Comparison of ENCODE assay signal across 8 cellular contexts in genomic region chr12:45726594-45727300, GRCh38. TPM values are rescaled to one million over a fixed set of nuclear protein-coding genes. Genes with fewer than 3 reads are reported as not detected.
DNase-seq lines count a peak whose midpoint lies in the region; ATAC-seq and TF ChIP-seq lines count a peak whose summit lies in the region.

No MANE protein-coding gene starts in this region.

- H2AFZ ChIP-seq in OCI-LY1 (ENCODE audit: low read length), result no peak overlapping the region

- H3K4me1 ChIP-seq in OCI-LY1 (ENCODE audit: insufficient read depth, low read length, severe bottlenecking), result peaks cover 33% of the 10 kb centered on the region

- no peaks in the 10 kb centered on the region for H4K20me1 ChIP-seq in OCI-LY1 (ENCODE audit: insufficient read depth, low read length)

- H3K27me3 ChIP-seq in OCI-LY1 (ENCODE audit: insufficient read depth, low read length), result no peaks in the 10 kb centered on the region

- H3K36me3 ChIP-seq in OCI-LY1 (ENCODE audit: insufficient read depth, low read length), result peaks cover 9% of the 10 kb centered on the region; the same call in 1 of the 2 replicates

- no peaks in the 10 kb centered on the region for H3K27me3 Mint-ChIP-seq in activated naive CD8-positive, alpha-beta T cell treated with anti-CD3 and anti-CD28 coated beads, Interleukin-2, amount 10 ng/mL, durations not matched to agents 7 days and 5 days

- peak overlapping the region; percentile 99 for H3K4me3 Mint-ChIP-seq in activated naive CD8-positive, alpha-beta T cell treated with anti-CD3 and anti-CD28 coated beads, Interleukin-2, amount 10 ng/mL, durations not matched to agents 7 days and 5 days

- DNase-seq in NK-92 treated with Interleukin-12 subunit alpha and Interleukin-12 subunit beta, amount 100 ng/mL, for 24 hours (lab: John Stamatoyannopoulos, UW), result peak; percentile 27
- DNase-seq in NK-92 (lab: John Stamatoyannopoulos, UW; ENCODE audit: unreplicated experiment), result no peak
- DNase-seq in activated naive CD8-positive, alpha-beta T cell treated with anti-CD3 and anti-CD28 coated beads, Interleukin-2, amount 10 ng/mL, durations not matched to agents 7 days and 5 days, result peak; percentile 57
- peak; percentile 68 for DNase-seq in left cardiac atrium
- peak; percentile 60 for DNase-seq in pons (ENCODE audit: low spot score)
- no peak for DNase-seq in foreskin melanocyte

- POLR2A ChIA-PET in activated naive CD8-positive, alpha-beta T cell treated with anti-CD3 and anti-CD28 coated beads, Interleukin-2, amount 10 ng/mL, durations not matched to agents 7 days and 5 days (lab: Charles Lee), result interaction anchor here (0.6 to 7.2 kb wide), 21 partner anchors 9 to 511 kb away, joined by 3 to 120 read pairs (median 4); partner anchors contain the start of genes ANO6 and SCAF11

- peak overlapping the region; percentile 97 for H3K27ac ChIP-seq in OCI-LY1 (ENCODE audit: low read depth, low read length, poor library complexity, severe bottlenecking)

- peaks cover 20% of the 10 kb centered on the region for H3K36me3 Mint-ChIP-seq in activated naive CD8-positive, alpha-beta T cell treated with anti-CD3 and anti-CD28 coated beads, Interleukin-2, amount 10 ng/mL, durations not matched to agents 7 days and 5 days

- no peaks in the 10 kb centered on the region for H3K9me2 ChIP-seq in OCI-LY1 (ENCODE audit: low read depth, low read length)

- peaks cover 18% of the 10 kb centered on the region for H3K4me1 Mint-ChIP-seq in activated naive CD8-positive, alpha-beta T cell treated with anti-CD3 and anti-CD28 coated beads, Interleukin-2, amount 10 ng/mL, durations not matched to agents 7 days and 5 days

- H3K27ac Mint-ChIP-seq in activated naive CD8-positive, alpha-beta T cell treated with anti-CD3 and anti-CD28 coated beads, Interleukin-2, amount 10 ng/mL, durations not matched to agents 7 days and 5 days, result peak overlapping the region; percentile 98

- H3K79me2 ChIP-seq in OCI-LY1 (ENCODE audit: insufficient read depth, low read length), result peaks cover 62% of the 10 kb centered on the region

- H3K4me2 ChIP-seq in OCI-LY1 (ENCODE audit: low read length), result peak overlapping the region; percentile 90

- intact Hi-C loops in left cardiac atrium (cut with DNase I), result loop anchor here in 1 of 2 donors (5.0 kb wide), 1 partner anchor 266 kb away; the partner anchor contains the start of gene SCAF11

- H3K9me3 ChIP-seq in OCI-LY1 (ENCODE audit: low read length), result no peaks in the 10 kb centered on the region

- no peak for ATAC-seq in activated naive CD8-positive, alpha-beta T cell treated with anti-CD3 and anti-CD28 coated beads, Interleukin-2, amount 10 ng/mL, durations not matched to agents 7 days and 5 days (ENCODE audit: low read depth)
- ATAC-seq in left cardiac atrium (peak; percentile 3 to 6), HG03442 (IDR thresholded peaks at IDR 0.05; ENCODE audit: unreplicated experiment) (no peak)

- H3K9me3 Mint-ChIP-seq in activated naive CD8-positive, alpha-beta T cell treated with anti-CD3 and anti-CD28 coated beads, Interleukin-2, amount 10 ng/mL, durations not matched to agents 7 days and 5 days, result no peaks in the 10 kb centered on the region

- no peak for TF ChIP-seq CTCF in OCI-LY1 (IDR thresholded peaks at IDR 0.05; ENCODE audit: low read length)

- peak overlapping the region; percentile 97 for H3K9ac ChIP-seq in OCI-LY1 (ENCODE audit: low read length)

- H3F3A ChIP-seq in OCI-LY1 (ENCODE audit: insufficient read depth, low read length), result no peaks in the 10 kb centered on the region; the same call in 1 of the 2 replicates

- H3K4me3 ChIP-seq in OCI-LY1 (ENCODE audit: low read depth, low read length, poor library complexity, severe bottlenecking), result peak overlapping the region; percentile 99

RNA-seq across cellular contexts. Expression of gene ARID2, which starts 2.8 kb away (rescaled TPM):
- total RNA-seq in activated naive CD8-positive, alpha-beta T cell treated with anti-CD3 and anti-CD28 coated beads, Interleukin-2, amount 10 ng/mL, durations not matched to agents 7 days and 5 days, result 10 to 100 TPM; 48.1 to 49.3 TPM
- total RNA-seq in left cardiac atrium, result 10 to 100 TPM; 18.3 to 18.7 TPM

Comparison
In these comparisons a context has a peak if more than half of its experiments do, and no peak if none do; other contexts are left out.
1. DNase-seq: peak in NK-92 treated with Interleukin-12 subunit alpha and Interleukin-12 subunit beta, amount 100 ng/mL, for 24 hours (single experiment), activated naive CD8-positive, alpha-beta T cell treated with anti-CD3 and anti-CD28 coated beads, Interleukin-2, amount 10 ng/mL, durations not matched to agents 7 days and 5 days (single experiment), left cardiac atrium (single experiment) and pons (single experiment); none in NK-92 (single experiment) and foreskin melanocyte (single experiment).
2. ATAC-seq: peak in left cardiac atrium (2 of 2); none in activated naive CD8-positive, alpha-beta T cell treated with anti-CD3 and anti-CD28 coated beads, Interleukin-2, amount 10 ng/mL, durations not matched to agents 7 days and 5 days (single experiment) and HG03442 (single experiment).